21 cellular contexts compared by ENCODE assay signal in genomic region chr2:101351207-101351606, GRCh38. TPM values are rescaled to one million over a fixed set of nuclear protein-coding genes. Genes with fewer than 3 reads are reported as not detected.
DNase-seq lines count a peak whose midpoint lies in the region; ATAC-seq and TF ChIP-seq lines count a peak whose summit lies in the region.
"Had no signal": no experiment of that assay in that cellular context is flagged by ENCODE, and none has a peak within 500 bp of the region (broad histone marks: within the 10 kb centered on the region; RNA-seq: fewer than 3 reads in every experiment).

No MANE protein-coding gene starts in this region.

- peak; percentile 28 to 40 for ATAC-seq in CD4-positive, CD25-positive, alpha-beta regulatory T cell (ENCODE audit: low read depth in 2 of 2)
- peak; percentile 71 for ATAC-seq in T-helper 17 cell
- ATAC-seq: A549; CD8-positive, alpha-beta T cell had no signal

- H3K4ac ChIP-seq in mesenchymal stem cell (ENCODE audit: low read depth in 1 of 2, low read length in 2 of 2) = no peak overlapping the region

- no peak for TF ChIP-seq CTCF in dorsolateral prefrontal cortex (IDR thresholded peaks at IDR 0.05 in 54 of 56, conservative IDR thresholded peaks at IDR 0.05 in 2 of 56; ENCODE audit: low read depth in 1 of 56, partially characterized antibody in 56 of 56)

- H3K4me1 Mint-ChIP-seq in CD4-positive, CD25-positive, alpha-beta regulatory T cell = peaks cover 10 to 40% (median 20%) of the 10 kb centered on the region in 4 donors
- peaks cover 15% of the 10 kb centered on the region for H3K4me1 Mint-ChIP-seq in T-helper 17 cell

- H3K27ac ChIP-seq in CD4-positive, CD25-positive, alpha-beta regulatory T cell (ENCODE audit: insufficient read depth, low read length, poor library complexity, severe bottlenecking) = peak overlapping the region; percentile 42
- H3K27ac ChIP-seq in dorsolateral prefrontal cortex (peak overlapping the region in 58 of 59 donors; percentile 50 to 94 (median 83)), mesenchymal stem cell (ENCODE audit: low read length, poor library complexity, severe bottlenecking) (no peak overlapping the region)
- H3K27ac ChIP-seq: 22Rv1, A549, C4-2B, GM23248, HL-60 had no signal

- H3K4me3 ChIP-seq in CD4-positive, CD25-positive, alpha-beta regulatory T cell (ENCODE audit: low read depth, low read length) = no peak overlapping the region
- H3K4me3 ChIP-seq in dorsolateral prefrontal cortex (no peak overlapping the region), mesenchymal stem cell (ENCODE audit: insufficient read depth in 1 of 2, low read depth in 1 of 2, low read length in 2 of 2) (no peak overlapping the region)
- H3K4me3 ChIP-seq: A549, GM23248 had no signal

- no peak overlapping the region for H3K14ac ChIP-seq in mesenchymal stem cell (ENCODE audit: low read length in 2 of 2)

- no peaks in the 10 kb centered on the region for H3K27me3 Mint-ChIP-seq in CD4-positive, CD25-positive, alpha-beta regulatory T cell
- H3K27me3 Mint-ChIP-seq in T-helper 17 cell = no peaks in the 10 kb centered on the region

- peak overlapping the region in 2 of 3 donors; percentile 4 to 56 for H3K27ac Mint-ChIP-seq in CD4-positive, CD25-positive, alpha-beta regulatory T cell
- peak overlapping the region; percentile 45 for H3K27ac Mint-ChIP-seq in T-helper 17 cell
- H3K27ac Mint-ChIP-seq: CD8-positive, alpha-beta T cell had no signal

- H2BK15ac ChIP-seq in mesenchymal stem cell (ENCODE audit: low read depth, poor library complexity, severe bottlenecking) = no peak overlapping the region

- H3K4me1 ChIP-seq in CD4-positive, CD25-positive, alpha-beta regulatory T cell (ENCODE audit: control insufficient read depth, insufficient read depth, low read length, poor library complexity, severe bottlenecking) = peaks cover 16% of the 10 kb centered on the region
- H3K4me1 ChIP-seq in mesenchymal stem cell (ENCODE audit: control insufficient read depth, insufficient read depth, low read depth, low read length) = peaks cover 3% of the 10 kb centered on the region

- intact Hi-C loops in dorsolateral prefrontal cortex (cut with DNase I) = loop anchor here in 1 of 2 donors (2.0 kb wide), 1 partner anchor 36 kb away; the partner anchor contains the start of gene CREG2

- H3K9ac ChIP-seq in mesenchymal stem cell (ENCODE audit: low read length) = no peak overlapping the region
- H3K9ac ChIP-seq: GM23248 had no signal

- H4K8ac ChIP-seq in mesenchymal stem cell (ENCODE audit: low read length) = peak overlapping the region; percentile 47

- H3K79me1 ChIP-seq in mesenchymal stem cell (replicated peaks; ENCODE audit: low read length, poor library complexity, severe bottlenecking) = no peaks in the 10 kb centered on the region

- no peak overlapping the region for H3K23ac ChIP-seq in mesenchymal stem cell (ENCODE audit: low read length in 2 of 2)

- H3K36me3 ChIP-seq in CD4-positive, CD25-positive, alpha-beta regulatory T cell (ENCODE audit: control insufficient read depth, insufficient read depth, low read length) = no peaks in the 10 kb centered on the region
- H3K36me3 ChIP-seq in mesenchymal stem cell (ENCODE audit: control insufficient read depth in 1 of 2, insufficient read depth in 2 of 2, low read depth in 1 of 2, low read length in 2 of 2) = no peaks in the 10 kb centered on the region

- H3K18ac ChIP-seq in mesenchymal stem cell (ENCODE audit: low read depth in 1 of 2, low read length in 2 of 2) = no peak overlapping the region

- no peak overlapping the region for H2AK5ac ChIP-seq in mesenchymal stem cell (ENCODE audit: low read length, severe bottlenecking)

- no peaks in the 10 kb centered on the region for H3K36me3 Mint-ChIP-seq in CD4-positive, CD25-positive, alpha-beta regulatory T cell
- no peaks in the 10 kb centered on the region for H3K36me3 Mint-ChIP-seq in T-helper 17 cell (ENCODE audit: low read depth)
- H3K36me3 Mint-ChIP-seq: CD8-positive, alpha-beta T cell had no signal

- no peaks in the 10 kb centered on the region for H3K27me3 ChIP-seq in CD4-positive, CD25-positive, alpha-beta regulatory T cell (ENCODE audit: control insufficient read depth, insufficient read depth, low read length)
- H3K27me3 ChIP-seq in dorsolateral prefrontal cortex (no peaks in the 10 kb centered on the region), mesenchymal stem cell (ENCODE audit: control insufficient read depth in 1 of 2, insufficient read depth in 1 of 2, low read length in 2 of 2) (peaks cover 0 to 4% of the 10 kb centered on the region in 2 experiments)

- H3K4me3 Mint-ChIP-seq in CD4-positive, CD25-positive, alpha-beta regulatory T cell = no peak overlapping the region
- H3K4me3 Mint-ChIP-seq in T-helper 17 cell = no peak overlapping the region
- H3K4me3 Mint-ChIP-seq: CD8-positive, alpha-beta T cell had no signal

- H2BK5ac ChIP-seq in mesenchymal stem cell (ENCODE audit: low read depth, low read length, poor library complexity, severe bottlenecking) = no peak overlapping the region

- no peak for DNase-seq in CD4-positive, CD25-positive, alpha-beta regulatory T cell
- DNase-seq in T-helper 17 cell = no peak
- no peak for DNase-seq in dorsolateral prefrontal cortex
- no peak for DNase-seq in mesenchymal stem cell
- no peak for DNase-seq in SHP77 treated with DMSO at 0.1 percent for 48 hours (lab: John Stamatoyannopoulos, UW)
- no peak for DNase-seq in NCI-H1436 treated with DMSO at 0.1 percent for 48 hours (lab: John Stamatoyannopoulos, UW)
- no peak for DNase-seq in DMS79 (lab: John Stamatoyannopoulos, UW)
- no peak for DNase-seq in activated naive CD4-positive, alpha-beta T cell treated with anti-CD3 and anti-CD28 coated beads, Interleukin-2, amount 50 U/mL, for 16 hours
- DNase-seq: AML-193; CD8-positive, alpha-beta T cell; DMS 273 treated with DMSO at 0.1 percent for 48 hours; DMS53; GDM1; GM23248; HCEC 1CT; IMR-90 had no signal

- no peak overlapping the region for H2BK120ac ChIP-seq in mesenchymal stem cell (ENCODE audit: low read depth, low read length)

- H4K91ac ChIP-seq in mesenchymal stem cell (ENCODE audit: low read length) = no peak overlapping the region

- no peak overlapping the region for H2BK12ac ChIP-seq in mesenchymal stem cell (ENCODE audit: low read length in 2 of 2)

- no peak overlapping the region for H3K4me2 ChIP-seq in mesenchymal stem cell (ENCODE audit: low read length, poor library complexity, severe bottlenecking)
- H3K4me2 ChIP-seq: A549 had no signal

- no peak overlapping the region for H2AFZ ChIP-seq in mesenchymal stem cell (ENCODE audit: low read depth, low read length)
- H2AFZ ChIP-seq: GM23248 had no signal

- no peaks in the 10 kb centered on the region for H3K9me3 ChIP-seq in CD4-positive, CD25-positive, alpha-beta regulatory T cell (ENCODE audit: control insufficient read depth in 2 of 2, low read length in 2 of 2)
- no peaks in the 10 kb centered on the region for H3K9me3 ChIP-seq in T-helper 17 cell (ENCODE audit: control insufficient read depth, low read length, poor library complexity, severe bottlenecking)
- no peaks in the 10 kb centered on the region for H3K9me3 ChIP-seq in mesenchymal stem cell (ENCODE audit: control insufficient read depth, low read length)
- H3K9me3 ChIP-seq: A549 had no signal

- no peaks in the 10 kb centered on the region for H3K9me3 Mint-ChIP-seq in CD4-positive, CD25-positive, alpha-beta regulatory T cell
- H3K9me3 Mint-ChIP-seq: CD8-positive, alpha-beta T cell had no signal

- 92% methylated on average over 7 of the region's 7 CpGs for WGBS in mesenchymal stem cell

RNA-seq across cellular contexts. Expression of gene CREG2, which starts 36.1 kb away (rescaled TPM):
- 2.2 TPM for total RNA-seq in CD4-positive, CD25-positive, alpha-beta regulatory T cell
- polyA plus RNA-seq in CD4-positive, CD25-positive, alpha-beta regulatory T cell = 1 to 10 TPM; 2.1 to 5.2 (median 3.8) TPM
- under 1 TPM; 0.30 to 0.39 TPM for total RNA-seq in T-helper 17 cell
- 100 to 1,000 TPM in 89 of 120 experiments, 10 to 100 TPM in 31; 31.8 to 189 (median 122) TPM for total RNA-seq in dorsolateral prefrontal cortex
- polyA plus RNA-seq in mesenchymal stem cell (2013, experiment 1 of 2) = not detected
- polyA plus RNA-seq in mesenchymal stem cell (2013, experiment 2 of 2) = not detected
- total RNA-seq: CD8-positive, alpha-beta T cell; IMR-90 had no signal
- polyA plus RNA-seq: BJ had no signal

RNA-seq across cellular contexts. Expression of gene RNF149, which starts 42.7 kb away (rescaled TPM):
- total RNA-seq in CD4-positive, CD25-positive, alpha-beta regulatory T cell = 221 TPM
- polyA plus RNA-seq in CD4-positive, CD25-positive, alpha-beta regulatory T cell = 10 to 100 TPM; 84.4 to 97.3 (median 90.9) TPM
- total RNA-seq in T-helper 17 cell (100 to 1,000 TPM; 180 to 185 TPM), dorsolateral prefrontal cortex (10 to 100 TPM; 30.6 to 66.5 (median 47.5) TPM)
- 26.5 TPM for polyA plus RNA-seq in mesenchymal stem cell (2013, experiment 1 of 2)
- 28.5 TPM for polyA plus RNA-seq in mesenchymal stem cell (2013, experiment 2 of 2)

Comparison
In these comparisons a context has a peak if more than half of its experiments do, and no peak if none do; other contexts are left out.
1. RNA of gene CREG2, which starts 36.1 kb away (total RNA-seq): 31.8 to 189 TPM in dorsolateral prefrontal cortex; 2.2 TPM in CD4-positive, CD25-positive, alpha-beta regulatory T cell (single experiment) and 0.30 to 0.39 TPM in T-helper 17 cell; every median in the first group is over 10 times any median in the second.